In genomic region chr15:40092416-40093223, GRCh38 we compare ENCODE assay signal across 8 cellular contexts. TPM values are rescaled to one million over a fixed set of nuclear protein-coding genes. Genes with fewer than 3 reads are reported as not detected.
DNase-seq lines count a peak whose midpoint lies in the region; ATAC-seq and TF ChIP-seq lines count a peak whose summit lies in the region.

No MANE protein-coding gene starts in this region.

- ATAC-seq in HG03378 (IDR thresholded peaks at IDR 0.05; ENCODE audit: unreplicated experiment) (no peak), GM18867 (IDR thresholded peaks at IDR 0.05; ENCODE audit: unreplicated experiment) (no peak)

- DNase-seq in AG20443 (ENCODE audit: low spot score) (peak; percentile 74), NCI-H1436 treated with DMSO at 0.1 percent for 48 hours (lab: John Stamatoyannopoulos, UW) (peak; percentile 73), adipocyte (ENCODE audit: low read depth) (peak; percentile 92), ureter (ENCODE audit: low spot score) (peak; percentile 80), globus pallidus (ENCODE audit: low spot score) (no peak)

- no peaks in the 10 kb centered on the region for H3K9me3 ChIP-seq in adipocyte (ENCODE audit: control insufficient read depth, low read length)
- H3K9me3 ChIP-seq in liver (ENCODE audit: control insufficient read depth in 4 of 4, low read length in 3 of 4) = no peaks in the 10 kb centered on the region

- H3K27me3 ChIP-seq in adipocyte (replicated peaks; ENCODE audit: control insufficient read depth, insufficient read depth, low read length) (no peaks in the 10 kb centered on the region), liver (ENCODE audit: control insufficient read depth in 4 of 4, insufficient read depth in 4 of 4, low read length in 3 of 4) (no peaks in the 10 kb centered on the region)

- H3K27ac ChIP-seq in liver (ENCODE audit: low read depth in 1 of 2, low read length in 2 of 2) = peak overlapping the region; percentile 59 to 68

- peak; percentile 45 to 63 for TF ChIP-seq RAD21 in liver (IDR thresholded peaks at IDR 0.05)

- peaks cover 48% of the 10 kb centered on the region for H3K4me1 ChIP-seq in adipocyte (ENCODE audit: control insufficient read depth, insufficient read depth, low read length)
- peaks cover 26 to 52% (median 41%) of the 10 kb centered on the region in 4 donors for H3K4me1 ChIP-seq in liver (ENCODE audit: control insufficient read depth in 4 of 4, insufficient read depth in 4 of 4, low read length in 3 of 4)

- 24% methylated on average over 12 of the region's 12 CpGs for WGBS in liver

- no peak for TF ChIP-seq CTCF in liver (IDR thresholded peaks at IDR 0.05; ENCODE audit: low read depth, low read length, missing input control)

- H3K4me3 ChIP-seq in adipocyte (ENCODE audit: low read length) (no peak overlapping the region), liver (ENCODE audit: low read depth in 1 of 3, low read length in 3 of 3) (no peak overlapping the region)

- H3K9ac ChIP-seq in adipocyte (ENCODE audit: low read length) = peak overlapping the region; percentile 48
- H3K9ac ChIP-seq in liver (ENCODE audit: low read depth in 1 of 2, low read length in 2 of 2) = no peak overlapping the region

- H3K36me3 ChIP-seq in adipocyte (ENCODE audit: control insufficient read depth, insufficient read depth, low read length, severe bottlenecking) = no peaks in the 10 kb centered on the region
- H3K36me3 ChIP-seq in liver (ENCODE audit: control insufficient read depth in 4 of 4, insufficient read depth in 3 of 4, low read depth in 1 of 4, low read length in 3 of 4) = no peaks in the 10 kb centered on the region

TF ChIP-seq in liver, 16 proteins besides CTCF, POLR2A, EP300 and RAD21:
- peak; percentile 80 for TF ChIP-seq HNF4G (IDR thresholded peaks at IDR 0.05)
- no peak for TF ChIP-seq ATF3 (IDR thresholded peaks at IDR 0.05)
- no peak for TF ChIP-seq FOXA1 (IDR thresholded peaks at IDR 0.05)
- peak in 1 of 2 donors; percentile 50 for TF ChIP-seq EGR1 (IDR thresholded peaks at IDR 0.05; ENCODE audit: low read depth in 2 of 2)
- peak; percentile 95 to 96 for TF ChIP-seq HNF4A (conservative IDR thresholded peaks at IDR 0.05)
- TF ChIP-seq NR2F2 (IDR thresholded peaks at IDR 0.05) = peak; percentile 94
- peak; percentile 20 for TF ChIP-seq FOXA2 (IDR thresholded peaks at IDR 0.05)
- TF ChIP-seq MAX (IDR thresholded peaks at IDR 0.05) = peak; percentile 53
- TF ChIP-seq RXRA (IDR thresholded peaks at IDR 0.05) = peak; percentile 98 to 99
- TF ChIP-seq SP1 (IDR thresholded peaks at IDR 0.05) = peak; percentile 91
- peak; percentile 49 for TF ChIP-seq REST (IDR thresholded peaks at IDR 0.05)
- TF ChIP-seq JUND (IDR thresholded peaks at IDR 0.05) = peak in 1 of 2 donors; percentile 82
- TF ChIP-seq GABPA (IDR thresholded peaks at IDR 0.05 in 1 of 2, conservative IDR thresholded peaks at IDR 0.05 in 1 of 2) = peak in 1 of 2 donors; percentile 52
- peak; percentile 80 for TF ChIP-seq ZBTB33 (IDR thresholded peaks at IDR 0.05)
- TF ChIP-seq YY1 (IDR thresholded peaks at IDR 0.05) = peak; percentile 41
- no peak for TF ChIP-seq TAF1 (conservative IDR thresholded peaks at IDR 0.05)
TF ChIP-seq in liver: peak in this region for 13.

RNA-seq across cellular contexts. Expression of gene BMF, which starts 16.1 kb away (rescaled TPM):
- total RNA-seq in liver (10 to 100 TPM in 1 of 2 donors, 1 to 10 TPM in 1; 6.6 to 10.2 TPM), ureter (8.3 TPM)
- 1 to 10 TPM in 1 of 2 donors, under 1 TPM in 1; 0.63 to 1.4 TPM for polyA plus RNA-seq in liver

RNA-seq across cellular contexts. Expression of gene SRP14, which starts 53.6 kb away (rescaled TPM):
- total RNA-seq in liver (10 to 100 TPM; 67.2 to 84.9 TPM), ureter (157 TPM)
- polyA plus RNA-seq in liver = 100 to 1,000 TPM; 146 to 357 TPM
